In genomic region chr2:64114912-64115277, GRCh38 we compare ENCODE assay signal across 11 cellular contexts. TPM values are rescaled to one million over a fixed set of nuclear protein-coding genes. Genes with fewer than 3 reads are reported as not detected.
A peak's percentile ranks its signal among the peaks of the same experiment; 100 is the strongest.
DNase-seq lines count a peak whose midpoint lies in the region; ATAC-seq and TF ChIP-seq lines count a peak whose summit lies in the region.
"Had no signal": no experiment of that assay in that cellular context is flagged by ENCODE, and none has a peak within 500 bp of the region (broad histone marks: within the 10 kb centered on the region; RNA-seq: fewer than 3 reads in every experiment).

No MANE protein-coding gene starts in this region.

- peak overlapping the region; percentile 60 for H3K4me2 ChIP-seq in OCI-LY3 (ENCODE audit: low read length)

- H3K4me1 ChIP-seq in OCI-LY3 (ENCODE audit: low read length) (peaks cover 73% of the 10 kb centered on the region), mucosa of stomach (ENCODE audit: control insufficient read depth, insufficient read depth, low read length) (peaks cover 39% of the 10 kb centered on the region)

- H3K79me2 ChIP-seq in OCI-LY3 (ENCODE audit: low read length), result peaks cover 95% of the 10 kb centered on the region

- no peaks in the 10 kb centered on the region for H3K9me3 ChIP-seq in OCI-LY3 (ENCODE audit: insufficient read depth, low read length)
- H3K9me3 ChIP-seq in mucosa of stomach (ENCODE audit: control insufficient read depth, low read length), result no peaks in the 10 kb centered on the region

- no peak for TF ChIP-seq CTCF in OCI-LY3 (IDR thresholded peaks at IDR 0.05; ENCODE audit: low read depth, low read length)

- intact Hi-C loops in sciatic nerve (cut with DNase I), result no loop called here

- no peaks in the 10 kb centered on the region for H3K36me3 ChIP-seq in OCI-LY3 (replicated peaks; ENCODE audit: low read depth, low read length)
- no peaks in the 10 kb centered on the region for H3K36me3 ChIP-seq in mucosa of stomach (ENCODE audit: control insufficient read depth, insufficient read depth, low read length)

- H3K4me3 ChIP-seq in OCI-LY3 (ENCODE audit: low read length) (no peak overlapping the region), mucosa of stomach (ENCODE audit: low read length) (no peak overlapping the region)

- ATAC-seq in GM18502 (IDR thresholded peaks at IDR 0.05; ENCODE audit: poor library complexity, unreplicated experiment) (peak; percentile 24), GM21515 (IDR thresholded peaks at IDR 0.05; ENCODE audit: unreplicated experiment) (peak; percentile 24), GM21717 (IDR thresholded peaks at IDR 0.05; ENCODE audit: unreplicated experiment) (no peak), sciatic nerve (no peak), HG03097 (IDR thresholded peaks at IDR 0.05; ENCODE audit: low FRiP score, unreplicated experiment) (no peak)
- ATAC-seq: left ventricle myocardium superior had no signal

- H3K27me3 ChIP-seq in OCI-LY3 (ENCODE audit: low read depth, low read length) (no peaks in the 10 kb centered on the region), mucosa of stomach (ENCODE audit: control insufficient read depth, insufficient read depth, low read length) (no peaks in the 10 kb centered on the region)

- no peak overlapping the region for H3K9ac ChIP-seq in OCI-LY3 (ENCODE audit: low read length)
- H3K9ac ChIP-seq in mucosa of stomach (ENCODE audit: low read length), result peak overlapping the region; percentile 18

- peak overlapping the region; percentile 55 for H3K27ac ChIP-seq in OCI-LY3 (ENCODE audit: low read length)

- DNase-seq in sciatic nerve (ENCODE audit: low spot score) (no peak), SW480 (ENCODE audit: low spot score) (no peak)
- DNase-seq: DND-41, left ventricle myocardium superior, NCI-H82 had no signal

- peaks cover 65% of the 10 kb centered on the region for H4K20me1 ChIP-seq in OCI-LY3 (ENCODE audit: insufficient read depth, low read length)

- H2AFZ ChIP-seq in OCI-LY3 (ENCODE audit: low read depth, low read length), result no peak overlapping the region

RNA-seq across cellular contexts. Expression of gene PELI1, which starts 29.3 kb away (rescaled TPM):
- 50.7 TPM for total RNA-seq in sciatic nerve

Comparison
In these comparisons a context has a peak if more than half of its experiments do, and no peak if none do; other contexts are left out.
1. ATAC-seq: peak in GM18502 (single experiment) and GM21515 (single experiment); none in GM21717 (single experiment), sciatic nerve (single experiment) and HG03097 (single experiment).